ENCODE assay signal across 19 cellular contexts in genomic region chr17:17884281-17885028, GRCh38. TPM values are rescaled to one million over a fixed set of nuclear protein-coding genes. Genes with fewer than 3 reads are reported as not detected.
DNase-seq lines count a peak whose midpoint lies in the region; ATAC-seq and TF ChIP-seq lines count a peak whose summit lies in the region.
"Had no signal": no experiment of that assay in that cellular context is flagged by ENCODE, and none has a peak within 500 bp of the region (broad histone marks: within the 10 kb centered on the region; RNA-seq: fewer than 3 reads in every experiment).

No MANE protein-coding gene starts in this region.

- ATAC-seq in stimulated activated naive B cell treated with anti-CD40 and anti-IgM and Interleukin-4, amounts not matched to agents 10 μg/mL and 1 μg/mL and 100 μg/mL, for 72 hours (replicated peaks), result no peak
- no peak for ATAC-seq in HG02870 (IDR thresholded peaks at IDR 0.05; ENCODE audit: unreplicated experiment)
- ATAC-seq: activated naive CD4-positive, alpha-beta T cell treated with anti-CD3 and anti-CD28 coated beads, Interleukin-2, amount 50 U/mL, for 72 hours; activated T-cell treated with anti-CD3 and anti-CD28 coated beads, Interleukin-2, amount 50 U/mL, for 4 hours; naive thymus-derived CD8-positive, alpha-beta T cell; T-helper 17 cell had no signal

- H3K36me3 Mint-ChIP-seq in stimulated activated naive B cell treated with anti-CD40 and anti-IgM and Interleukin-4, amounts not matched to agents 10 μg/mL and 1 μg/mL and 100 μg/mL, for 72 hours, result peaks cover 11 to 23% of the 10 kb centered on the region in 2 donors
- H3K36me3 Mint-ChIP-seq: activated naive CD4-positive, alpha-beta T cell treated with anti-CD3 and anti-CD28 coated beads, Interleukin-2, amount 50 U/mL, for 72 hours had no signal

- H3K9me3 Mint-ChIP-seq in stimulated activated naive B cell treated with anti-CD40 and anti-IgM and Interleukin-4, amounts not matched to agents 10 μg/mL and 1 μg/mL and 100 μg/mL, for 72 hours, result no peaks in the 10 kb centered on the region
- H3K9me3 Mint-ChIP-seq: activated B cell treated with CpG ODN at 0.5 μM for 24 hours; activated naive CD4-positive, alpha-beta T cell treated with anti-CD3 and anti-CD28 coated beads, Interleukin-2, amount 50 U/mL, for 72 hours; activated T-cell treated with anti-CD3 and anti-CD28 coated beads, Interleukin-2, amount 50 U/mL, for 4 hours; CD4-positive, alpha-beta T cell; memory B cell; naive thymus-derived CD8-positive, alpha-beta T cell had no signal

- CTCF ChIA-PET in GM10248 (lab: Yijun Ruan, JAX), result interaction anchor here (0.7 to 4.0 kb wide), 10 partner anchors 8 to 149 kb away, joined by 3 to 17 read pairs (median 4); no protein-coding TSS in a partner anchor

- H3K27ac Mint-ChIP-seq in stimulated activated naive B cell treated with anti-CD40 and anti-IgM and Interleukin-4, amounts not matched to agents 10 μg/mL and 1 μg/mL and 100 μg/mL, for 72 hours, result no peak overlapping the region
- H3K27ac Mint-ChIP-seq: activated B cell treated with CpG ODN at 0.5 μM for 24 hours; activated naive CD4-positive, alpha-beta T cell treated with anti-CD3 and anti-CD28 coated beads, Interleukin-2, amount 50 U/mL, for 72 hours; CD4-positive, alpha-beta T cell; memory B cell; T-helper 17 cell had no signal

- in situ Hi-C loops in G401 (cut with HindIII; ENCODE audit: low sequenced_read_pairs), result loop anchor here (25.0 kb wide), 1 partner anchor 153 kb away; the partner anchor contains the start of genes ATPAF2 and GID4

- peaks cover 0 to 7% of the 10 kb centered on the region in 2 donors for H3K4me1 Mint-ChIP-seq in stimulated activated naive B cell treated with anti-CD40 and anti-IgM and Interleukin-4, amounts not matched to agents 10 μg/mL and 1 μg/mL and 100 μg/mL, for 72 hours
- H3K4me1 Mint-ChIP-seq: activated B cell treated with CpG ODN at 0.5 μM for 24 hours; memory B cell; naive thymus-derived CD8-positive, alpha-beta T cell; T-helper 17 cell had no signal

- H3K4me3 Mint-ChIP-seq in stimulated activated naive B cell treated with anti-CD40 and anti-IgM and Interleukin-4, amounts not matched to agents 10 μg/mL and 1 μg/mL and 100 μg/mL, for 72 hours, result no peak overlapping the region
- H3K4me3 Mint-ChIP-seq: activated B cell treated with CpG ODN at 0.5 μM for 24 hours; activated T-cell treated with anti-CD3 and anti-CD28 coated beads, Interleukin-2, amount 50 U/mL, for 4 hours; CD4-positive, alpha-beta T cell; memory B cell; naive thymus-derived CD8-positive, alpha-beta T cell; T-helper 17 cell had no signal

- POLR2A ChIA-PET in GM10248 (lab: Yijun Ruan, JAX), result no interaction called here

- DNase-seq in G401 (ENCODE audit: low spot score), result peak; percentile 62
- peak; percentile 0 for DNase-seq in NCI-H526 treated with DMSO at 0.1 percent for 48 hours (lab: John Stamatoyannopoulos, UW)
- DNase-seq in globus pallidus (ENCODE audit: low spot score), result peak; percentile 43
- DNase-seq in occipital lobe (lab: John Stamatoyannopoulos, UW), result peak; percentile 58
- no peak for DNase-seq in GM10248 (ENCODE audit: extremely low spot score)
- no peak for DNase-seq in stimulated activated naive B cell treated with anti-CD40 and anti-IgM and Interleukin-4, amounts not matched to agents 10 μg/mL and 1 μg/mL and 100 μg/mL, for 72 hours
- no peak for DNase-seq in HPDE6-E6E7 (ENCODE audit: extremely low spot score)
- DNase-seq: activated B cell treated with CpG ODN at 0.5 μM for 24 hours; activated T-cell treated with anti-CD3 and anti-CD28 coated beads, Interleukin-2, amount 50 U/mL, for 4 hours; CD4-positive, alpha-beta T cell; DND-41; GM23248; naive thymus-derived CD8-positive, alpha-beta T cell; NCI-H1092; spleen; T-helper 17 cell had no signal

- no peak for TF ChIP-seq CTCF in GM10248 (IDR thresholded peaks at IDR 0.05; ENCODE audit: control extremely low read depth, extremely low read depth, low read depth, missing control alignments)

- no peaks in the 10 kb centered on the region for H3K27me3 Mint-ChIP-seq in stimulated activated naive B cell treated with anti-CD40 and anti-IgM and Interleukin-4, amounts not matched to agents 10 μg/mL and 1 μg/mL and 100 μg/mL, for 72 hours
- H3K27me3 Mint-ChIP-seq: activated B cell treated with CpG ODN at 0.5 μM for 24 hours; CD4-positive, alpha-beta T cell; memory B cell; naive thymus-derived CD8-positive, alpha-beta T cell; T-helper 17 cell had no signal

RNA-seq across cellular contexts. Expression of gene SREBF1, which starts 47.7 kb away (rescaled TPM):
- 116 and 155 TPM in 2 replicates for total RNA-seq in G401 (2014; rRNA removed; shearing (Covaris generic))
- 12.6 TPM for total RNA-seq in occipital lobe

Comparison
In these comparisons a context has a peak if more than half of its experiments do, and no peak if none do; other contexts are left out.
1. DNase-seq: peak in G401 (single experiment), NCI-H526 treated with DMSO at 0.1 percent for 48 hours (single experiment), globus pallidus (single experiment) and occipital lobe (single experiment); none in GM10248 (single experiment), stimulated activated naive B cell treated with anti-CD40 and anti-IgM and Interleukin-4, amounts not matched to agents 10 μg/mL and 1 μg/mL and 100 μg/mL, for 72 hours (single experiment) and HPDE6-E6E7 (single experiment).